ENCODE assay signal across 1 cellular context in the genomic region with DNA sequence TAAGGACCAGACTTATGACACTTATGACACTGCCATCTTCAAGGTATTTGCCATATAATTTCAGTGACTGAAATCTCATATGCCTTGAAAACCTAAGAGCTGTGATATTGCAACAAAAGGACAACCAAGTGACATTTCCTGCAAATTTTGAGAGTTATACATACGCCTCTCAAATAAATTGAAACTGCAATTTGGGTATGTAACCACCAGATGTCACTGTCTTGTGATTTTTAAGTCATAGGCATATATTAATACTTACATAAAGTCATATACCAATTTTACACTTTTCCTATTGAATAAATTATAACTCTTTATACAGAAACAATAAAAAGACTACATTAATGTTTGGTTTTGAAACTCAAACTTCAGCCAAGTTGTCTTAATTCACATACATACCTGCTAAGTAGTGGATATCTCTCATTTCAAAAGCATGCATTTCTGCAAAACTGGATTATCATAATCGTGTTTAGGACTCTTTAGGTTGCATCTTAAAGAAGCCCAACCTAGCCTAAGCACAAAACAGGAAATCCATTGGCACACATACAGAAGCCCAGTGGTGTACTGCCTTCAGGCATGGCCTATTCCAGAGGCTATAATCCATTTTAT.
TF ChIP-seq lines count a peak whose summit lies in the region.

No MANE protein-coding gene starts in this region.

TF ChIP-seq in endothelial cell of umbilical vein, 7 proteins besides CTCF, POLR2A, EP300 and RAD21 (continued from another document):
- TF ChIP-seq GATA2 (IDR thresholded peaks at IDR 0.05; ENCODE audit: insufficient read depth, insufficient read length, low read depth, low read length) (no peak), POLR2AphosphoS5 (IDR thresholded peaks at IDR 0.05; ENCODE audit: insufficient read depth, low read depth, low read length) (no peak), FOS (IDR thresholded peaks at IDR 0.05; ENCODE audit: borderline replicate concordance, insufficient read depth, low read length) (no peak), JUN (IDR thresholded peaks at IDR 0.05; ENCODE audit: borderline replicate concordance, insufficient read depth, insufficient read length, low read depth) (no peak), MYC (IDR thresholded peaks at IDR 0.05; ENCODE audit: low read depth, low read length) (no peak)
TF ChIP-seq in endothelial cell of umbilical vein: peak in this region for 0.
